10 cellular contexts compared by ENCODE assay signal in the genomic region with DNA sequence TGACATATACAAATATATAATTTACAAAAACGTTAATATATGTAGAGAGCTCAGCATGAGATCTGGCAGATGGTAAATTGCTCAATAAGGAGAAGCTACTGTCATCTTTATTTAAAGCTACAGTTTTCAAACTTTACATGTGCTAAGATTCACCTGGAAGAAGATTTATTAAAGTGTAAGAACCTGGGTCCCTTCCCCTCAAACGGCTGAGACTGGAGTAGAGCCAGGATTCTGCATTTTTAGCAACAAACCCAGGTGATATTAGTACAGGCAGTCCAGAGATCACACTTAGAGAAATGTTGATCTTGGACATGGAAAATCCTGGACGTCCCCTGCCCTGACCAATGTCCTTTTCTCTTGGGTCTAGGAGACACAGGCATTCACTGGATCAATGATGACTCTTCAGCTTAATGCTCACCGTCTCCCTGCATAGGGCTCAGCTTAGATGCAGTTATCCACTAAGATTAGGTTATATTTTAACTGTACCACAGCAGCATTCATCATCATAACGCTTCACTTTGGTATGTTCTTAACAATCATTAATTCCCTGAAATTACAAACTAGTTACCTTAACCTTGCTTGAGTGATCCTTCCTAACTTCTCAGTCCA. TPM values are rescaled to one million over a fixed set of nuclear protein-coding genes. Genes with fewer than 3 reads are reported as not detected.
DNase-seq lines count a peak whose midpoint lies in the region; ATAC-seq and TF ChIP-seq lines count a peak whose summit lies in the region.
"Had no signal": no experiment of that assay in that cellular context is flagged by ENCODE, and none has a peak within 500 bp of the region (broad histone marks: within the 10 kb centered on the region; RNA-seq: fewer than 3 reads in every experiment).

No MANE protein-coding gene starts in this region.

- no peak overlapping the region; the same call in 2 of the 3 replicates for H3K4me3 Mint-ChIP-seq in GM23338

- no peaks in the 10 kb centered on the region; the same call in 1 of the 2 replicates for H3K9me2 ChIP-seq in GM23338 (ENCODE audit: insufficient read depth)

- TF ChIP-seq CTCF in GM23338 (conservative IDR thresholded peaks at IDR 0.05; ENCODE audit: low read depth in 2 of 2) (no peak), RWPE2 (IDR thresholded peaks at IDR 0.05; ENCODE audit: poor library complexity, severe bottlenecking) (no peak), esophagus muscularis mucosa (IDR thresholded peaks at IDR 0.05) (no peak), sigmoid colon (IDR thresholded peaks at IDR 0.05) (no peak)

- H3K4me3 ChIP-seq in GM23338 = no peak overlapping the region
- no peak overlapping the region for H3K4me3 ChIP-seq in RWPE2 (ENCODE audit: severe bottlenecking)
- H3K4me3 ChIP-seq in esophagus muscularis mucosa = no peak overlapping the region
- no peak overlapping the region for H3K4me3 ChIP-seq in sigmoid colon

- peaks cover 67% of the 10 kb centered on the region for H3K79me2 ChIP-seq in GM23338 (replicated peaks; ENCODE audit: insufficient read depth)

- 37% methylated on average over 5 of the region's 5 CpGs for WGBS in esophagus muscularis mucosa
- WGBS in sigmoid colon, 2 donors = 36 to 64% methylated on average over 5 of the region's 5 CpGs

- peaks cover 3% of the 10 kb centered on the region; the same call in 1 of the 3 replicates for H3K9me3 Mint-ChIP-seq in GM23338

- peaks cover 6% of the 10 kb centered on the region for H4K20me1 ChIP-seq in GM23338 (replicated peaks; ENCODE audit: insufficient read depth)

- TF ChIP-seq EP300 in esophagus muscularis mucosa (IDR thresholded peaks at IDR 0.05) (no peak), sigmoid colon (IDR thresholded peaks at IDR 0.05) (no peak)

- no peaks in the 10 kb centered on the region for H3K27me3 Mint-ChIP-seq in GM23338 (ENCODE audit: insufficient read depth, low read depth, poor library complexity)

- H3K36me3 ChIP-seq in GM23338 (ENCODE audit: insufficient read depth) = peaks cover 17% of the 10 kb centered on the region
- H3K36me3 ChIP-seq in RWPE2 (ENCODE audit: low read depth) = peaks cover 74% of the 10 kb centered on the region
- peaks cover 8 to 28% (median 17%) of the 10 kb centered on the region in 4 donors for H3K36me3 ChIP-seq in esophagus muscularis mucosa
- H3K36me3 ChIP-seq in sigmoid colon = peaks cover 3 to 8% (median 7%) of the 10 kb centered on the region in 4 donors

- H3K4me1 ChIP-seq in GM23338 (ENCODE audit: insufficient read depth) = peaks cover 29% of the 10 kb centered on the region
- H3K4me1 ChIP-seq in RWPE2 (ENCODE audit: insufficient read depth, poor library complexity, severe bottlenecking) = peaks cover 10% of the 10 kb centered on the region
- peaks cover 11 to 36% (median 30%) of the 10 kb centered on the region in 4 donors for H3K4me1 ChIP-seq in esophagus muscularis mucosa
- peaks cover 0 to 39% (median 24%) of the 10 kb centered on the region in 4 donors for H3K4me1 ChIP-seq in sigmoid colon

- no peak for TF ChIP-seq POLR2A in esophagus muscularis mucosa (IDR thresholded peaks at IDR 0.05; ENCODE audit: low read depth)
- no peak for TF ChIP-seq POLR2A in sigmoid colon (IDR thresholded peaks at IDR 0.05)

- H2AFZ ChIP-seq in GM23338 = no peak overlapping the region

- H3K36me3 Mint-ChIP-seq in GM23338 (ENCODE audit: low read depth) = peaks cover 40% of the 10 kb centered on the region

- peak overlapping the region; percentile 87 for H3K27ac ChIP-seq in GM23338 (ENCODE audit: low read depth)
- peak overlapping the region; percentile 28 for H3K27ac ChIP-seq in RWPE2 (ENCODE audit: poor library complexity, severe bottlenecking)
- H3K27ac ChIP-seq in esophagus muscularis mucosa (replicated peaks in 1 of 4) = peak overlapping the region; percentile 11 to 56 (median 36)
- peak overlapping the region; percentile 15 to 78 (median 66) for H3K27ac ChIP-seq in sigmoid colon
- no peak overlapping the region for H3K27ac ChIP-seq in substantia nigra (ENCODE audit: low read depth, low read length, poor library complexity, severe bottlenecking)

- ATAC-seq in GM23338 = no peak; the same call in 2 of the 3 replicates
- peak; percentile 19; the same call in 1 of the 3 replicates for ATAC-seq in RWPE2 (ENCODE audit: low read depth)
- no peak for ATAC-seq in HG03196 (IDR thresholded peaks at IDR 0.05; ENCODE audit: unreplicated experiment)
- no peak for ATAC-seq in GM21717 (IDR thresholded peaks at IDR 0.05; ENCODE audit: unreplicated experiment)

- DNase-seq in GM23338 (ENCODE audit: low spot score) (no peak), RWPE2 (ENCODE audit: low spot score) (no peak), esophagus muscularis mucosa (ENCODE audit: extremely low spot score) (no peak), sigmoid colon (no peak), substantia nigra (lab: John Stamatoyannopoulos, UW) (no peak)
- DNase-seq: head of caudate nucleus, NCI-H774, posterior cingulate gyrus had no signal

- no peaks in the 10 kb centered on the region for H3K27me3 ChIP-seq in GM23338 (ENCODE audit: insufficient read depth)
- H3K27me3 ChIP-seq in RWPE2 (ENCODE audit: insufficient read depth, poor library complexity, severe bottlenecking) = no peaks in the 10 kb centered on the region
- H3K27me3 ChIP-seq in esophagus muscularis mucosa = no peaks in the 10 kb centered on the region
- H3K27me3 ChIP-seq in sigmoid colon = no peaks in the 10 kb centered on the region

- H3K9me3 ChIP-seq in RWPE2 (ENCODE audit: severe bottlenecking) (no peaks in the 10 kb centered on the region), esophagus muscularis mucosa (no peaks in the 10 kb centered on the region), sigmoid colon (no peaks in the 10 kb centered on the region)

- no peaks in the 10 kb centered on the region for H3F3A ChIP-seq in GM23338 (replicated peaks; ENCODE audit: low read depth)

- H3K4me1 Mint-ChIP-seq in GM23338 = peaks cover 30% of the 10 kb centered on the region

- H3K4me2 ChIP-seq in GM23338 = peak overlapping the region; percentile 20

- intact Hi-C loops in esophagus muscularis mucosa (cut with DNase I) = no loop called here
- intact Hi-C loops in sigmoid colon (cut with DNase I) = loop anchor here (2.0 to 10.0 kb wide), 2 partner anchors 15 to 1071 kb away; no protein-coding TSS in a partner anchor

- H3K27ac Mint-ChIP-seq in GM23338 = peak overlapping the region; percentile 81

TF ChIP-seq in GM23338, 12 proteins besides CTCF, POLR2A, EP300 and RAD21 (continues in another document):
- TF ChIP-seq ZNF114 (CRISPR knock-in tag; IDR thresholded peaks at IDR 0.05) (no peak), EZH2phosphoT487 (IDR thresholded peaks at IDR 0.05; ENCODE audit: unreplicated experiment) (no peak)
- TF ChIP-seq, protein P1, sequence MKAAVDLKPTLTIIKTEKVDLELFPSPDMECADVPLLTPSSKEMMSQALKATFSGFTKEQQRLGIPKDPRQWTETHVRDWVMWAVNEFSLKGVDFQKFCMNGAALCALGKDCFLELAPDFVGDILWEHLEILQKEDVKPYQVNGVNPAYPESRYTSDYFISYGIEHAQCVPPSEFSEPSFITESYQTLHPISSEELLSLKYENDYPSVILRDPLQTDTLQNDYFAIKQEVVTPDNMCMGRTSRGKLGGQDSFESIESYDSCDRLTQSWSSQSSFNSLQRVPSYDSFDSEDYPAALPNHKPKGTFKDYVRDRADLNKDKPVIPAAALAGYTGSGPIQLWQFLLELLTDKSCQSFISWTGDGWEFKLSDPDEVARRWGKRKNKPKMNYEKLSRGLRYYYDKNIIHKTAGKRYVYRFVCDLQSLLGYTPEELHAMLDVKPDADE (IDR thresholded peaks at IDR 0.05) = no peak

RNA-seq across cellular contexts. Expression of a gene that starts 20.4 kb away (rescaled TPM):
- 39.3 and 43.7 TPM in 2 replicates for total RNA-seq in GM23338 (2014; rRNA removed; shearing (Covaris generic))
- polyA plus RNA-seq in GM23338 (2016; fragmentation: Nextera tagmentation; extraction: Ambion mirVana) (13.0 and 17.7 TPM in 2 replicates), sigmoid colon (10 to 100 TPM; 14.6 to 22.7 (median 21.0) TPM)
- total RNA-seq in esophagus muscularis mucosa (10 to 100 TPM; 37.0 to 54.0 (median 39.5) TPM), sigmoid colon (10 to 100 TPM; 20.3 to 32.3 (median 24.4) TPM)

RNA-seq across cellular contexts. Expression of a gene that starts 56.8 kb away (rescaled TPM):
- 109 and 141 TPM in 2 replicates for total RNA-seq in GM23338 (2014; rRNA removed; shearing (Covaris generic))
- polyA plus RNA-seq in GM23338 (2016; fragmentation: Nextera tagmentation; extraction: Ambion mirVana) (62.7 and 64.4 TPM in 2 replicates), sigmoid colon (10 to 100 TPM; 10.6 to 25.6 (median 11.4) TPM)
- total RNA-seq in esophagus muscularis mucosa (10 to 100 TPM; 39.9 to 50.7 (median 49.0) TPM), sigmoid colon (10 to 100 TPM; 39.3 to 68.7 (median 49.4) TPM)
